1 cellular context compared by ENCODE assay signal in the genomic region with DNA sequence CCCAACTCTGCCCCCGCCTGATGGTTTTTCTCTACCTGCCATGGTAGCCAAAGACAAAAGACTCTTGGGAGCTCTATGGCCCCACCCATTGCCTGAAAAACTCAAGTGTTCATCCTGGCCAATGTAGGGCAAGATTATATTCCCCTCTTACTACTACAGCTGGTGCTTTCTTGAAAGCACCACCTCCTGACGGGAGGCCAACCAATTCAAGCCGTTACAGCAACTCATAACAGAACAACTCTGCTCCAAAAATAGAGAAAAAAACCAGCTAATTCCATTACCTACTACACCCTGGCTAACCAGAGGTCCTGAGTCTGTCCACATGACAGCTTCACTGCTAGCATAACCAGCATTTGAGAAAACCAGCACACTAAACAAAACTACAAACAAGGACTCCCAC.
TF ChIP-seq lines count a peak whose summit lies in the region.

No MANE protein-coding gene starts in this region.

TF ChIP-seq in GM23338, 12 proteins besides CTCF, POLR2A, EP300 and RAD21:
- TF ChIP-seq REST (IDR thresholded peaks at IDR 0.05; ENCODE audit: unreplicated experiment) = no peak
- TF ChIP-seq EZH2 (IDR thresholded peaks at IDR 0.05; ENCODE audit: low read depth, unreplicated experiment) = no peak
- TF ChIP-seq EZH2phosphoT487 (IDR thresholded peaks at IDR 0.05; ENCODE audit: unreplicated experiment) = no peak
- no peak for TF ChIP-seq CREB1 (CRISPR knock-in tag; IDR thresholded peaks at IDR 0.05; ENCODE audit: low read depth)
- TF ChIP-seq NANOG (IDR thresholded peaks at IDR 0.05; ENCODE audit: borderline replicate concordance) = no peak
- no peak for TF ChIP-seq POLR2AphosphoS5 (IDR thresholded peaks at IDR 0.05; ENCODE audit: low read depth)
